24 cellular contexts compared by ENCODE assay signal in the genomic region with DNA sequence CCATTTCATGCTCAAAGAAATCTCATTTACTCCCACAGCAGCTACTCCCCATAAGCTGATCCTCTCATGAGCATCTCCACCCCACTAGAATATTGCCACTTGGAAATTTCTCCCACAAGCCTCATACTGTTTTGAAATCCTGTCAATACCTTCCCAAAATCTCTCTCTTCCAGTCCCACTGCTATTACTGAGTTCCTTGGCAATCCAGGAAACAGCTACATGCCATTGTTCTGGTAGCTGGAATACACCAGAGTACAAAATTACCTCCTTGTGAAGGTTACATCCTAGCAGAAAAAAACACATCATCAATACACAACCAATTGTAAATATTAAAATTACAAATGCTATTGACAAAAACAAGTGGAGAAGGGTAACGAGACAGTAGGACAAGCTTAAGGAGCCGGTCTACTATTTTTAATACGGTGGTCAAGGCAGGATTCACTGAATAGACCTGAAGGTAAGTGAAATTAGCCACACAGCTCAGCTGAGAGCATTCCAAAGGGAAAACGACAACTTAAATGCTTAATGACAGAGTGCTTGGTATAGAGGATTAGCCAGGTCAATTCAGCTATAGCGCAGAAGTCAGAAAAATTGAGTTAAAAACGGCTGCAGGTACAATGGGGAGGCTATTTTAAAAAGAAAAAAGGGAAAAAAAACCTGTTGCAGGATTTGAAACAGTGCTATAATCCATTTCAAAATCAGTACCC. TPM values are rescaled to one million over a fixed set of nuclear protein-coding genes. Genes with fewer than 3 reads are reported as not detected.
A peak's percentile ranks its signal among the peaks of the same experiment; 100 is the strongest.
DNase-seq lines count a peak whose midpoint lies in the region; ATAC-seq and TF ChIP-seq lines count a peak whose summit lies in the region.
"Had no signal": no experiment of that assay in that cellular context is flagged by ENCODE, and none has a peak within 500 bp of the region (broad histone marks: within the 10 kb centered on the region; RNA-seq: fewer than 3 reads in every experiment).

No MANE protein-coding gene starts in this region.

- in situ Hi-C loops in GM18951 (cut with MboI; ENCODE audit: low sequenced_read_pairs, unreplicated experiment) = no loop called here

- DNase-seq in NCI-H82 (lab: John Stamatoyannopoulos, UW) = peak; percentile 9
- DNase-seq in NCI-H82 treated with DMSO at 0.1 percent for 48 hours (lab: John Stamatoyannopoulos, UW; ENCODE audit: unreplicated experiment) = no peak
- no peak for DNase-seq in WTC11 (ENCODE audit: low spot score)
- DNase-seq in naive B cell = no peak
- no peak for DNase-seq in SIG-M5 (lab: John Stamatoyannopoulos, UW)
- DNase-seq in T-helper 2 cell = no peak
- DNase-seq: activated CD4-positive, alpha-beta T cell treated with anti-CD3 and anti-CD28 coated beads for 48 hours; amniotic stem cell; C1 segment of cervical spinal cord; central memory CD4-positive, alpha-beta T cell; effector CD8-positive, alpha-beta T cell; heart right ventricle; mammary epithelial cell; NCI-H1930; NCI-H510A treated with DMSO at 0.1 percent for 48 hours; OCI-M1; SJCRH30; T-helper 9 cell; upper lobe of left lung had no signal

- TF ChIP-seq POLR2A in GM18951 (IDR thresholded peaks at IDR 0.05; ENCODE audit: extremely low read depth, insufficient read depth, insufficient read length) = peak; percentile 4

- H3K36me3 Mint-ChIP-seq in WTC11 = peaks cover 67% of the 10 kb centered on the region
- peaks cover 35 to 38% of the 10 kb centered on the region in 2 donors for H3K36me3 Mint-ChIP-seq in naive B cell

- H3K4me1 Mint-ChIP-seq in WTC11 = peaks cover 32% of the 10 kb centered on the region
- peaks cover 13 to 19% (median 14%) of the 10 kb centered on the region in 3 donors for H3K4me1 Mint-ChIP-seq in naive B cell

- CTCF ChIA-PET in WTC11 (lab: Charles Lee) = no interaction called here

- TF ChIP-seq CTCF in WTC11 (IDR thresholded peaks at IDR 0.05) = no peak

- ATAC-seq in WTC11 (no peak), naive B cell (ENCODE audit: low read depth in 2 of 2) (no peak), HG03139 (IDR thresholded peaks at IDR 0.05; ENCODE audit: unreplicated experiment) (no peak)

- H3K9me3 Mint-ChIP-seq in WTC11 (no peaks in the 10 kb centered on the region), naive B cell (no peaks in the 10 kb centered on the region)
- H3K9me3 Mint-ChIP-seq: neural progenitor cell had no signal

- POLR2A ChIA-PET in WTC11 (lab: Charles Lee) = no interaction called here

- peak overlapping the region; percentile 8 for H3K27ac Mint-ChIP-seq in WTC11
- H3K27ac Mint-ChIP-seq in naive B cell = peak overlapping the region in 5 of 6 donors; percentile 10 to 56 (median 44)
- H3K27ac Mint-ChIP-seq: neural progenitor cell had no signal

- H3K4me3 Mint-ChIP-seq in WTC11 (no peak overlapping the region), naive B cell (peak overlapping the region in 1 of 8 donors; percentile 40)
- H3K4me3 Mint-ChIP-seq: neural progenitor cell had no signal

- H3K27me3 Mint-ChIP-seq in WTC11 (ENCODE audit: low read depth) (no peaks in the 10 kb centered on the region), naive B cell (no peaks in the 10 kb centered on the region)

TF ChIP-seq in WTC11, 78 proteins besides CTCF, POLR2A, EP300 and RAD21:
- TF ChIP-seq, protein P1, sequence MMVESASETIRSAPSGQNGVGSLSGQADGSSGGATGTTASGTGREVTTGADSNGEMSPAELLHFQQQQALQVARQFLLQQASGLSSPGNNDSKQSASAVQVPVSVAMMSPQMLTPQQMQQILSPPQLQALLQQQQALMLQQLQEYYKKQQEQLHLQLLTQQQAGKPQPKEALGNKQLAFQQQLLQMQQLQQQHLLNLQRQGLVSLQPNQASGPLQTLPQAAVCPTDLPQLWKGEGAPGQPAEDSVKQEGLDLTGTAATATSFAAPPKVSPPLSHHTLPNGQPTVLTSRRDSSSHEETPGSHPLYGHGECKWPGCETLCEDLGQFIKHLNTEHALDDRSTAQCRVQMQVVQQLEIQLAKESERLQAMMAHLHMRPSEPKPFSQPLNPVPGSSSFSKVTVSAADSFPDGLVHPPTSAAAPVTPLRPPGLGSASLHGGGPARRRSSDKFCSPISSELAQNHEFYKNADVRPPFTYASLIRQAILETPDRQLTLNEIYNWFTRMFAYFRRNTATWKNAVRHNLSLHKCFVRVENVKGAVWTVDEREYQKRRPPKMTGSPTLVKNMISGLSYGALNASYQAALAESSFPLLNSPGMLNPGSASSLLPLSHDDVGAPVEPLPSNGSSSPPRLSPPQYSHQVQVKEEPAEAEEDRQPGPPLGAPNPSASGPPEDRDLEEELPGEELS (CRISPR knock-in tag; IDR thresholded peaks at IDR 0.05) = no peak
- TF ChIP-seq, protein P2, sequence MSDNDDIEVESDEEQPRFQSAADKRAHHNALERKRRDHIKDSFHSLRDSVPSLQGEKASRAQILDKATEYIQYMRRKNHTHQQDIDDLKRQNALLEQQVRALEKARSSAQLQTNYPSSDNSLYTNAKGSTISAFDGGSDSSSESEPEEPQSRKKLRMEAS (CRISPR knock-in tag; IDR thresholded peaks at IDR 0.05) = no peak
- TF ChIP-seq ZNF423 (CRISPR knock-in tag; IDR thresholded peaks at IDR 0.05) = no peak
- TF ChIP-seq FOXP1 (CRISPR knock-in tag; IDR thresholded peaks at IDR 0.05; ENCODE audit: borderline replicate concordance) = no peak
- TF ChIP-seq JAZF1 (CRISPR knock-in tag; IDR thresholded peaks at IDR 0.05) = no peak
- TF ChIP-seq, protein P3, sequence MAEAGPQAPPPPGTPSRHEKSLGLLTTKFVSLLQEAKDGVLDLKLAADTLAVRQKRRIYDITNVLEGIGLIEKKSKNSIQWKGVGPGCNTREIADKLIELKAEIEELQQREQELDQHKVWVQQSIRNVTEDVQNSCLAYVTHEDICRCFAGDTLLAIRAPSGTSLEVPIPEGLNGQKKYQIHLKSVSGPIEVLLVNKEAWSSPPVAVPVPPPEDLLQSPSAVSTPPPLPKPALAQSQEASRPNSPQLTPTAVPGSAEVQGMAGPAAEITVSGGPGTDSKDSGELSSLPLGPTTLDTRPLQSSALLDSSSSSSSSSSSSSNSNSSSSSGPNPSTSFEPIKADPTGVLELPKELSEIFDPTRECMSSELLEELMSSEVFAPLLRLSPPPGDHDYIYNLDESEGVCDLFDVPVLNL (CRISPR knock-in tag; IDR thresholded peaks at IDR 0.05; ENCODE audit: borderline replicate concordance, low read depth) = no peak
- TF ChIP-seq, protein P4, sequence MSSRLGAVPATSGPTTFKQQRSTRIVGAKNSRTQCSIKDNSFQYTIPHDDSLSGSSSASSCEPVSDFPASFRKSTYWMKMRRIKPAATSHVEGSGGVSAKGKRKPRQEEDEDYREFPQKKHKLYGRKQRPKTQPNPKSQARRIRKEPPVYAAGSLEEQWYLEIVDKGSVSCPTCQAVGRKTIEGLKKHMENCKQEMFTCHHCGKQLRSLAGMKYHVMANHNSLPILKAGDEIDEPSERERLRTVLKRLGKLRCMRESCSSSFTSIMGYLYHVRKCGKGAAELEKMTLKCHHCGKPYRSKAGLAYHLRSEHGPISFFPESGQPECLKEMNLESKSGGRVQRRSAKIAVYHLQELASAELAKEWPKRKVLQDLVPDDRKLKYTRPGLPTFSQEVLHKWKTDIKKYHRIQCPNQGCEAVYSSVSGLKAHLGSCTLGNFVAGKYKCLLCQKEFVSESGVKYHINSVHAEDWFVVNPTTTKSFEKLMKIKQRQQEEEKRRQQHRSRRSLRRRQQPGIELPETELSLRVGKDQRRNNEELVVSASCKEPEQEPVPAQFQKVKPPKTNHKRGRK (CRISPR knock-in tag; IDR thresholded peaks at IDR 0.05; ENCODE audit: borderline replicate concordance) = no peak
- no peak for TF ChIP-seq SMAD4 (CRISPR knock-in tag; IDR thresholded peaks at IDR 0.05)
- TF ChIP-seq CREM (CRISPR knock-in tag; IDR thresholded peaks at IDR 0.05) = no peak
- TF ChIP-seq NFE2L1 (CRISPR knock-in tag; IDR thresholded peaks at IDR 0.05) = no peak
- TF ChIP-seq SP1 (CRISPR knock-in tag; conservative IDR thresholded peaks at IDR 0.05) = no peak
- TF ChIP-seq SOX15 (CRISPR knock-in tag; IDR thresholded peaks at IDR 0.05) = no peak
- TF ChIP-seq, protein P5, sequence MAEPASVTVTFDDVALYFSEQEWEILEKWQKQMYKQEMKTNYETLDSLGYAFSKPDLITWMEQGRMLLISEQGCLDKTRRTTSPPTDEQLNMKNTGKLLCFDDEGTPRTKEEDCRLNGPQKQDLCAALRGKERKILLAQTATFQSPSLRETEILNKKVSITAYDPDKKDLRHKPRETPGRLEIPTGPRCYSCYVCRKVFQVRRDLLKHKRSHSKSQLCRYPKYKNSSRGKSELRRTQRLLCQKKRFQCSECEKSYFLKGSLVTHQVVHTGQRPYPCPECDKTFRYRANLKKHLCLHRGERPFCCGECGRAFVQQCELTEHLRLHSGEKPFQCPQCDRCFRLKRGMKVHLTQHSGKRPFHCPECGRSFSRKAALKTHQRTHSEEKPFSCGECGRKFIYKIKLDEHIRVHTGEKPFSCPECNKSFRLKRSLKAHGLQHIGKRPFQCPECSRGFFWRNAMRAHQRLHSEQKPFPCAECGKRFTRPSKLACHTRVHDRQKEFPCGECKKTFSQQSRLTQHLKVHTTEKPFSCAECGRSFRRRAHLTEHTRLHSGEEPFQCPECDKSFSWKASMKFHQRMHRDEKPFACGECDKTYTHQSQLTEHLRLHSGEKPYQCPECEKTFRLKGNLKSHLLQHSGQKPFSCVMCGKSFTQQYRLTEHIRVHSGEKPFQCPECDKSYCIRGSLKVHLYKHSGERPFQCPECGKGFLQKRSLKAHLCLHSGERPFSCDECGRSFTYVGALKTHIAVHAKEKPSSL (CRISPR knock-in tag; conservative IDR thresholded peaks at IDR 0.05) = no peak; the same call in 1 of the 2 replicates
- TF ChIP-seq, protein P6, sequence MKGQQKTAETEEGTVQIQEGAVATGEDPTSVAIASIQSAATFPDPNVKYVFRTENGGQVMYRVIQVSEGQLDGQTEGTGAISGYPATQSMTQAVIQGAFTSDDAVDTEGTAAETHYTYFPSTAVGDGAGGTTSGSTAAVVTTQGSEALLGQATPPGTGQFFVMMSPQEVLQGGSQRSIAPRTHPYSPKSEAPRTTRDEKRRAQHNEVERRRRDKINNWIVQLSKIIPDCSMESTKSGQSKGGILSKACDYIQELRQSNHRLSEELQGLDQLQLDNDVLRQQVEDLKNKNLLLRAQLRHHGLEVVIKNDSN (CRISPR knock-in tag; IDR thresholded peaks at IDR 0.05) = no peak
- TF ChIP-seq MXD4 (CRISPR knock-in tag; IDR thresholded peaks at IDR 0.05; ENCODE audit: borderline replicate concordance) = no peak
- TF ChIP-seq ATF1 (CRISPR knock-in tag; IDR thresholded peaks at IDR 0.05) = no peak
- TF ChIP-seq GTF2I (CRISPR knock-in tag; conservative IDR thresholded peaks at IDR 0.05) = no peak

RNA-seq across cellular contexts. Expression of a gene that starts 6.4 kb away (rescaled TPM):
- 1,191 to 1,343 TPM (median 1,328 TPM) in 3 replicates for total RNA-seq in WTC11 (2021)
- 1,000 to 10,000 TPM; 2,016 to 2,906 (median 2,275) TPM for polyA plus RNA-seq in naive B cell (ENCODE audit: low read depth in 6 of 6)

RNA-seq across cellular contexts. Expression of a gene that starts 6.5 kb away (rescaled TPM):
- total RNA-seq in WTC11 (2021) = 23.1 to 23.5 TPM (median 23.1 TPM) in 3 replicates
- 10 to 100 TPM in 4 of 6 donors, 1 to 10 TPM in 1, not detected in 1; 9.2 to 20.6 (median 16.5) TPM for polyA plus RNA-seq in naive B cell (ENCODE audit: low read depth in 6 of 6)

RNA-seq across cellular contexts. Expression of a gene that starts 45.6 kb away (rescaled TPM):
- total RNA-seq in WTC11 (2021) = 0.09 to 0.14 TPM in 2 of 3 replicates, not detected in the other
- polyA plus RNA-seq in naive B cell (ENCODE audit: low read depth in 6 of 6) = under 1 TPM in 5 of 6 donors, not detected in 1; 0.10 to 0.34 (median 0.21) TPM
- total RNA-seq: fibroblast of lung had no signal
- polyA plus RNA-seq: fibroblast of lung, keratinocyte, mammary epithelial cell had no signal
